ENCODE assay signal across 17 cellular contexts in genomic region chr12:54340845-54341244, GRCh38. TPM values are rescaled to one million over a fixed set of nuclear protein-coding genes. Genes with fewer than 3 reads are reported as not detected.
"Had no signal": no experiment of that assay in that cellular context is flagged by ENCODE, and none has a peak within 500 bp of the region (broad histone marks: within the 10 kb centered on the region; RNA-seq: fewer than 3 reads in every experiment).

No MANE protein-coding gene starts in this region.

- H3K4me3 ChIP-seq: adrenal gland, heart right ventricle, ovary, SK-N-MC, thyroid gland had no signal

- ATAC-seq: activated CD4-positive, CD25-positive, alpha-beta regulatory T cell treated with anti-CD3 and anti-CD28 coated beads, Interleukin-2, amount 50 U/mL, for 24 hours; heart right ventricle; natural killer cell treated with Interleukin-12 subunit alpha and Interleukin-12 subunit beta and Interleukin-15 and Interleukin-18, amount 100 ng/mL, for 72 hours; stimulated activated naive B cell treated with anti-CD40 and anti-IgM and Interleukin-4, amounts not matched to agents 10 μg/mL and 1 μg/mL and 100 μg/mL, for 72 hours had no signal

- DNase-seq: activated CD4-positive, alpha-beta T cell treated with anti-CD3 and anti-CD28 coated beads, Interleukin-2, amount 50 U/mL, for 1 hour; adrenal gland; central memory CD4-positive, alpha-beta T cell; effector memory CD4-positive, alpha-beta T cell; heart right ventricle; ovary; stimulated activated naive B cell treated with anti-CD40 and anti-IgM and Interleukin-4, amounts not matched to agents 10 μg/mL and 1 μg/mL and 100 μg/mL, for 72 hours; T-helper 9 cell; thyroid gland had no signal

- H3K9me3 ChIP-seq: adrenal gland, heart right ventricle, ovary, thyroid gland had no signal

- H3K36me3 ChIP-seq: ovary had no signal

- H3K27ac ChIP-seq: epithelial cell of prostate, heart right ventricle, ovary, SK-N-MC, thyroid gland had no signal

- H3K27me3 ChIP-seq: adrenal gland, heart right ventricle, ovary, thyroid gland had no signal

RNA-seq across cellular contexts. Expression of gene GPR84, which starts 23.4 kb away (rescaled TPM):
- total RNA-seq: fibroblast of lung, frontal cortex had no signal

RNA-seq across cellular contexts. Expression of gene NFE2, which starts 40.0 kb away (rescaled TPM):
- total RNA-seq: activated CD8-positive, alpha-beta memory T cell treated with anti-CD3 and anti-CD28 coated beads for 36 hours; activated T-helper 2 cell treated with anti-CD3 and anti-CD28 coated beads, Interferon-gamma antibody, Interleukin-2, Interleukin-4, amounts not matched to agents 10 μg/mL and 5 μg/mL and 100 μg/mL, durations not matched to agents 14 hours and 24 hours and 36 hours had no signal
